9 cellular contexts compared by ENCODE assay signal in genomic region chr10:79072994-79073654, GRCh38. TPM values are rescaled to one million over a fixed set of nuclear protein-coding genes. Genes with fewer than 3 reads are reported as not detected.
DNase-seq lines count a peak whose midpoint lies in the region; ATAC-seq and TF ChIP-seq lines count a peak whose summit lies in the region.
"Had no signal": no experiment of that assay in that cellular context is flagged by ENCODE, and none has a peak within 500 bp of the region (broad histone marks: within the 10 kb centered on the region; RNA-seq: fewer than 3 reads in every experiment).

No MANE protein-coding gene starts in this region.

- H3K27me3 ChIP-seq in Caco-2 (replicated peaks; ENCODE audit: control insufficient read depth, insufficient read depth, low read length) (no peaks in the 10 kb centered on the region), sigmoid colon (no peaks in the 10 kb centered on the region)

- no peaks in the 10 kb centered on the region for H3K36me3 ChIP-seq in Caco-2 (ENCODE audit: control insufficient read depth, insufficient read depth, low read length)
- no peaks in the 10 kb centered on the region for H3K36me3 ChIP-seq in sigmoid colon

- DNase-seq in Caco-2 (no peak), RWPE1 (ENCODE audit: low spot score) (no peak), foreskin fibroblast (peak in 1 of 2 donors; percentile 28), sigmoid colon (no peak), NCI-H2029 (lab: John Stamatoyannopoulos, UW) (no peak), NCI-H524 (lab: John Stamatoyannopoulos, UW) (no peak)
- no peak for DNase-seq in stimulated activated naive CD4-positive, alpha-beta T cell (lab: John Stamatoyannopoulos, UW)
- DNase-seq: amniotic stem cell had no signal

- no peak overlapping the region for H3K4me3 ChIP-seq in Caco-2 (ENCODE audit: low read depth, low read length)
- H3K4me3 ChIP-seq in foreskin fibroblast (ENCODE audit: low read depth in 1 of 2, low read length in 2 of 2) = no peak overlapping the region
- H3K4me3 ChIP-seq in sigmoid colon = peak overlapping the region in 1 of 4 donors; percentile 18

- CTCF ChIA-PET in Caco-2 (lab: Charles Lee) = no interaction called here
- CTCF ChIA-PET in RWPE1 (lab: Yijun Ruan, JAX) = no interaction called here

- peak overlapping the region; percentile 74 for H3K4me3 Mint-ChIP-seq in Caco-2 (ENCODE audit: unreplicated experiment)

- no peaks in the 10 kb centered on the region for H3K27me3 Mint-ChIP-seq in Caco-2 (ENCODE audit: insufficient read depth, unreplicated experiment)

- TF ChIP-seq EP300 in sigmoid colon (IDR thresholded peaks at IDR 0.05) = no peak

- H3K9me3 Mint-ChIP-seq in Caco-2 (ENCODE audit: unreplicated experiment) = no peaks in the 10 kb centered on the region

- no peak for ATAC-seq in GM21576 (IDR thresholded peaks at IDR 0.05; ENCODE audit: unreplicated experiment)

- peaks cover 37% of the 10 kb centered on the region for H3K4me1 Mint-ChIP-seq in Caco-2 (ENCODE audit: low read depth, unreplicated experiment)

- TF ChIP-seq CTCF in Caco-2 (IDR thresholded peaks at IDR 0.05; ENCODE audit: insufficient read depth in 1 of 2, low read depth in 1 of 2, low read length in 1 of 2, severe bottlenecking in 1 of 2, unreplicated experiment in 1 of 2) (no peak), RWPE1 (conservative IDR thresholded peaks at IDR 0.05; ENCODE audit: low read depth) (no peak), foreskin fibroblast (IDR thresholded peaks at IDR 0.05; ENCODE audit: low read depth, low read length) (peak; percentile 12), sigmoid colon (IDR thresholded peaks at IDR 0.05) (no peak)

- BruUV-seq in Caco-2 (replicated peaks; lab: Mats Ljungman, UMichigan) = no TSS peak

- H3K4me1 ChIP-seq in Caco-2 = peaks cover 65% of the 10 kb centered on the region
- H3K4me1 ChIP-seq in sigmoid colon = peaks cover 0 to 74% (median 71%) of the 10 kb centered on the region in 4 donors

- peaks cover 21% of the 10 kb centered on the region for H3K36me3 Mint-ChIP-seq in Caco-2 (ENCODE audit: insufficient read depth, unreplicated experiment)

- WGBS in sigmoid colon, 2 donors = 80 to 84% methylated on average over 4 of the region's 4 CpGs

- POLR2A ChIA-PET in Caco-2 (lab: Charles Lee) (no interaction called here), RWPE1 (lab: Yijun Ruan, JAX; ENCODE audit: low non-redundant PET) (no interaction called here)

- H3K27ac Mint-ChIP-seq in Caco-2 (ENCODE audit: unreplicated experiment) = peak overlapping the region; percentile 89

- H3K9me3 ChIP-seq in Caco-2 (no peaks in the 10 kb centered on the region), sigmoid colon (no peaks in the 10 kb centered on the region)

- no peak for TF ChIP-seq POLR2A in sigmoid colon (IDR thresholded peaks at IDR 0.05)

- H3K27ac ChIP-seq in RWPE1 (peak overlapping the region; percentile 100), sigmoid colon (peak overlapping the region; percentile 96 to 100 (median 99))

- intact Hi-C loops in Caco-2 (cut with micrococcal nuclease; ENCODE audit: unreplicated experiment) = loop anchor here (5.0 kb wide), 1 partner anchor 861 kb away; no protein-coding TSS in a partner anchor
- intact Hi-C loops in sigmoid colon (cut with DNase I) = no loop called here

RNA-seq across cellular contexts. Expression of gene ZMIZ1, which starts 4.4 kb away (rescaled TPM):
- total RNA-seq in Caco-2 (2022) = 42.3 and 43.7 TPM in 2 replicates
- 10 to 100 TPM; 26.5 to 49.3 (median 37.5) TPM for total RNA-seq in sigmoid colon
- polyA plus RNA-seq in sigmoid colon = 10 to 100 TPM; 17.4 to 31.5 (median 25.4) TPM
